1 cellular context compared by ENCODE assay signal in genomic region chr6:75747985-75748742, GRCh38.
TF ChIP-seq lines count a peak whose summit lies in the region.

No MANE protein-coding gene starts in this region.

TF ChIP-seq in SK-N-SH treated with all-trans-retinoic acid at 6 μM for 48 hours, 23 proteins besides CTCF, POLR2A, EP300 and RAD21 (continued from another document):
- TF ChIP-seq, protein P1, sequence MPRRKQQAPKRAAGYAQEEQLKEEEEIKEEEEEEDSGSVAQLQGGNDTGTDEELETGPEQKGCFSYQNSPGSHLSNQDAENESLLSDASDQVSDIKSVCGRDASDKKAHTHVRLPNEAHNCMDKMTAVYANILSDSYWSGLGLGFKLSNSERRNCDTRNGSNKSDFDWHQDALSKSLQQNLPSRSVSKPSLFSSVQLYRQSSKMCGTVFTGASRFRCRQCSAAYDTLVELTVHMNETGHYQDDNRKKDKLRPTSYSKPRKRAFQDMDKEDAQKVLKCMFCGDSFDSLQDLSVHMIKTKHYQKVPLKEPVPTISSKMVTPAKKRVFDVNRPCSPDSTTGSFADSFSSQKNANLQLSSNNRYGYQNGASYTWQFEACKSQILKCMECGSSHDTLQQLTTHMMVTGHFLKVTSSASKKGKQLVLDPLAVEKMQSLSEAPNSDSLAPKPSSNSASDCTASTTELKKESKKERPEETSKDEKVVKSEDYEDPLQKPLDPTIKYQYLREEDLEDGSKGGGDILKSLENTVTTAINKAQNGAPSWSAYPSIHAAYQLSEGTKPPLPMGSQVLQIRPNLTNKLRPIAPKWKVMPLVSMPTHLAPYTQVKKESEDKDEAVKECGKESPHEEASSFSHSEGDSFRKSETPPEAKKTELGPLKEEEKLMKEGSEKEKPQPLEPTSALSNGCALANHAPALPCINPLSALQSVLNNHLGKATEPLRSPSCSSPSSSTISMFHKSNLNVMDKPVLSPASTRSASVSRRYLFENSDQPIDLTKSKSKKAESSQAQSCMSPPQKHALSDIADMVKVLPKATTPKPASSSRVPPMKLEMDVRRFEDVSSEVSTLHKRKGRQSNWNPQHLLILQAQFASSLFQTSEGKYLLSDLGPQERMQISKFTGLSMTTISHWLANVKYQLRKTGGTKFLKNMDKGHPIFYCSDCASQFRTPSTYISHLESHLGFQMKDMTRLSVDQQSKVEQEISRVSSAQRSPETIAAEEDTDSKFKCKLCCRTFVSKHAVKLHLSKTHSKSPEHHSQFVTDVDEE (CRISPR knock-in tag; IDR thresholded peaks at IDR 0.05), result no peak
- TF ChIP-seq POU6F1 (CRISPR knock-in tag; IDR thresholded peaks at IDR 0.05; ENCODE audit: borderline replicate concordance, low read depth) (no peak), RARB (CRISPR knock-in tag; IDR thresholded peaks at IDR 0.05) (no peak), ZNF565 (CRISPR knock-in tag; conservative IDR thresholded peaks at IDR 0.05; ENCODE audit: low read depth) (no peak), TCF4 (CRISPR knock-in tag; IDR thresholded peaks at IDR 0.05; ENCODE audit: borderline replicate concordance) (no peak), ZFP3 (CRISPR knock-in tag; IDR thresholded peaks at IDR 0.05) (no peak), GLIS3 (CRISPR knock-in tag; IDR thresholded peaks at IDR 0.05) (no peak)
TF ChIP-seq in SK-N-SH treated with all-trans-retinoic acid at 6 μM for 48 hours: peak in this region for 0.
